In the genomic region with DNA sequence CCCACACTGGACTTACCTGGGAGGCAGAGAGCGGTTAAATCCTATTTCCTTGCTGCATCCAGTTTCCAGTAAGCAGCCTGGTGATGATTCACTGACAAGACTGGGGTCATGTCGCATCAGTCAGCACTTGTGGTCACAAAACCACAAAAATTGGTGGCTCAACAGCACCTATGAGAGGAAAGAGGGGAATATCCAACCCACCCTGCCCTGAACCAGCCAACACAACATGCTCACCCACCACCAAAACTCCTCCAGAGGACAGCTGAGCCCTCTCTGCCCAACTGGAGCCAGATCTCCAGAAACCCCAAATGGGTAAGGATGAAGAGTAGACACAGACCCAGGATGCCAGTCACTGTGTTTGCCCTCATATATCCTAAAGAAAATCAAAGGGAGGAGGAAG, we compare ENCODE assay signal across 1 cellular context.
A peak's percentile ranks its signal among the peaks of the same experiment; 100 is the strongest.
TF ChIP-seq lines count a peak whose summit lies in the region.

No MANE protein-coding gene starts in this region.

TF ChIP-seq in K562, 482 proteins besides CTCF, POLR2A, EP300 and RAD21 (continued from another document):
- TF ChIP-seq, protein P1, sequence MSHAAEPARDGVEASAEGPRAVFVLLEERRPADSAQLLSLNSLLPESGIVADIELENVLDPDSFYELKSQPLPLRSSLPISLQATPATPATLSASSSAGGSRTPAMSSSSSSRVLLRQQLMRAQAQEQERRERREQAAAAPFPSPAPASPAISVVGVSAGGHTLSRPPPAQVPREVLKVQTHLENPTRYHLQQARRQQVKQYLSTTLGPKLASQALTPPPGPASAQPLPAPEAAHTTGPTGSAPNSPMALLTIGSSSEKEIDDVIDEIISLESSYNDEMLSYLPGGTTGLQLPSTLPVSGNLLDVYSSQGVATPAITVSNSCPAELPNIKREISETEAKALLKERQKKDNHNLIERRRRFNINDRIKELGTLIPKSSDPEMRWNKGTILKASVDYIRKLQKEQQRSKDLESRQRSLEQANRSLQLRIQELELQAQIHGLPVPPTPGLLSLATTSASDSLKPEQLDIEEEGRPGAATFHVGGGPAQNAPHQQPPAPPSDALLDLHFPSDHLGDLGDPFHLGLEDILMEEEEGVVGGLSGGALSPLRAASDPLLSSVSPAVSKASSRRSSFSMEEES (CRISPR knock-in tag; IDR thresholded peaks at IDR 0.05), result no peak
- peak; percentile 93 for TF ChIP-seq MEIS2 (IDR thresholded peaks at IDR 0.05; ENCODE audit: partially characterized antibody)
- TF ChIP-seq PHTF2 (CRISPR knock-in tag; IDR thresholded peaks at IDR 0.05), result no peak
- peak; percentile 15; the same call in 1 of the 2 replicates for TF ChIP-seq TEAD4 (IDR thresholded peaks at IDR 0.05; ENCODE audit: low read length)
- TF ChIP-seq TEAD4 (CRISPR knock-in tag; IDR thresholded peaks at IDR 0.05; ENCODE audit: borderline replicate concordance), result no peak
- peak; percentile 21; the same call in 1 of the 2 replicates for TF ChIP-seq MAFK (IDR thresholded peaks at IDR 0.05; ENCODE audit: low read length)
- no peak for TF ChIP-seq PTTG1 (tag; IDR thresholded peaks at IDR 0.05; ENCODE audit: low read depth)
- TF ChIP-seq CEBPG (CRISPR knock-in tag; IDR thresholded peaks at IDR 0.05), result 0 out of 2 replicates have a peak, but pooled peaks have one; percentile 9
- no peak for TF ChIP-seq CEBPG (tag; conservative IDR thresholded peaks at IDR 0.05 in 1 of 2, IDR thresholded peaks at IDR 0.05 in 1 of 2)
- no peak for TF ChIP-seq U2AF1 (optimal IDR thresholded peaks at IDR 0.05; ENCODE audit: low read depth, low read length)
- TF ChIP-seq ZNF830 (CRISPR knock-in tag; IDR thresholded peaks at IDR 0.05), result no peak
- no peak for TF ChIP-seq TCFL5 (CRISPR knock-in tag; conservative IDR thresholded peaks at IDR 0.05)
- TF ChIP-seq, protein P2, sequence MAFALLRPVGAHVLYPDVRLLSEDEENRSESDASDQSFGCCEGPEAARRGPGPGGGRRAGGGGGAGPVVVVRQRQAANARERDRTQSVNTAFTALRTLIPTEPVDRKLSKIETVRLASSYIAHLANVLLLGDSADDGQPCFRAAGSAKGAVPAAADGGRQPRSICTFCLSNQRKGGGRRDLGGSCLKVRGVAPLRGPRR (CRISPR knock-in tag; IDR thresholded peaks at IDR 0.05), result no peak
- TF ChIP-seq, protein P3, sequence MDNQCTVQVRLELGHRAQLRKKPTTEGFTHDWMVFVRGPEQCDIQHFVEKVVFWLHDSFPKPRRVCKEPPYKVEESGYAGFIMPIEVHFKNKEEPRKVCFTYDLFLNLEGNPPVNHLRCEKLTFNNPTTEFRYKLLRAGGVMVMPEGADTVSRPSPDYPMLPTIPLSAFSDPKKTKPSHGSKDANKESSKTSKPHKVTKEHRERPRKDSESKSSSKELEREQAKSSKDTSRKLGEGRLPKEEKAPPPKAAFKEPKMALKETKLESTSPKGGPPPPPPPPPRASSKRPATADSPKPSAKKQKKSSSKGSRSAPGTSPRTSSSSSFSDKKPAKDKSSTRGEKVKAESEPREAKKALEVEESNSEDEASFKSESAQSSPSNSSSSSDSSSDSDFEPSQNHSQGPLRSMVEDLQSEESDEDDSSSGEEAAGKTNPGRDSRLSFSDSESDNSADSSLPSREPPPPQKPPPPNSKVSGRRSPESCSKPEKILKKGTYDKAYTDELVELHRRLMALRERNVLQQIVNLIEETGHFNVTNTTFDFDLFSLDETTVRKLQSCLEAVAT (IDR thresholded peaks at IDR 0.05), result peak in 1 of 2 experiments; percentile 96; a peak in 2 of 4 replicates
- TF ChIP-seq FOSL1 (tag; conservative IDR thresholded peaks at IDR 0.05), result peak; percentile 91
- no peak for TF ChIP-seq HMG20A (CRISPR knock-in tag; conservative IDR thresholded peaks at IDR 0.05)
- TF ChIP-seq, protein P4, sequence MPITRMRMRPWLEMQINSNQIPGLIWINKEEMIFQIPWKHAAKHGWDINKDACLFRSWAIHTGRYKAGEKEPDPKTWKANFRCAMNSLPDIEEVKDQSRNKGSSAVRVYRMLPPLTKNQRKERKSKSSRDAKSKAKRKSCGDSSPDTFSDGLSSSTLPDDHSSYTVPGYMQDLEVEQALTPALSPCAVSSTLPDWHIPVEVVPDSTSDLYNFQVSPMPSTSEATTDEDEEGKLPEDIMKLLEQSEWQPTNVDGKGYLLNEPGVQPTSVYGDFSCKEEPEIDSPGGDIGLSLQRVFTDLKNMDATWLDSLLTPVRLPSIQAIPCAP (CRISPR knock-in tag; IDR thresholded peaks at IDR 0.05; ENCODE audit: borderline replicate concordance), result no peak
- TF ChIP-seq FOS (IDR thresholded peaks at IDR 0.05; ENCODE audit: extremely low read depth, insufficient read length), result peak; percentile 2
- TF ChIP-seq ESRRA (IDR thresholded peaks at IDR 0.05; ENCODE audit: borderline replicate concordance, low read depth), result peak; percentile 46; the same call in 1 of the 2 replicates
- TF ChIP-seq SNRNP70 (optimal IDR thresholded peaks at IDR 0.05; ENCODE audit: low read depth, low read length), result no peak
- 0 out of 2 replicates have a peak, but pooled peaks have one; percentile 73 for TF ChIP-seq RUNX1 (IDR thresholded peaks at IDR 0.05; ENCODE audit: low read depth)
- peak; percentile 35; the same call in 1 of the 2 replicates for TF ChIP-seq ARID1B (IDR thresholded peaks at IDR 0.05)
- 0 out of 2 replicates have a peak, but pooled peaks have one; percentile 23 for TF ChIP-seq ZSCAN32 (CRISPR knock-in tag; IDR thresholded peaks at IDR 0.05)
- TF ChIP-seq, protein P5, sequence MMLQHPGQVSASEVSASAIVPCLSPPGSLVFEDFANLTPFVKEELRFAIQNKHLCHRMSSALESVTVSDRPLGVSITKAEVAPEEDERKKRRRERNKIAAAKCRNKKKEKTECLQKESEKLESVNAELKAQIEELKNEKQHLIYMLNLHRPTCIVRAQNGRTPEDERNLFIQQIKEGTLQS (IDR thresholded peaks at IDR 0.05), result peak; percentile 69
- TF ChIP-seq, protein P5 (CRISPR knock-in tag; conservative IDR thresholded peaks at IDR 0.05), result no peak
- no peak for TF ChIP-seq YY1 (IDR thresholded peaks at IDR 0.05; ENCODE audit: borderline replicate concordance in 1 of 3, control insufficient read depth in 1 of 3, extremely low read depth in 1 of 3, insufficient read depth in 3 of 3, insufficient read length in 1 of 3, insufficient replicate concordance in 2 of 3, low read depth in 1 of 3, low read length in 2 of 3)
- no peak for TF ChIP-seq KAT8 (IDR thresholded peaks at IDR 0.05; ENCODE audit: low read depth)
- TF ChIP-seq NR2C1 (IDR thresholded peaks at IDR 0.05), result no peak
- peak; percentile 51 for TF ChIP-seq NR2C1 (tag; IDR thresholded peaks at IDR 0.05)
- TF ChIP-seq LCOR (CRISPR knock-in tag; IDR thresholded peaks at IDR 0.05), result peak; percentile 89; the same call in 1 of the 2 replicates
- peak; percentile 86 for TF ChIP-seq CBFB (CRISPR knock-in tag; IDR thresholded peaks at IDR 0.05)
- TF ChIP-seq ZNF583 (CRISPR knock-in tag; IDR thresholded peaks at IDR 0.05), result 0 out of 2 replicates have a peak, but pooled peaks have one; percentile 22
- TF ChIP-seq CREM (IDR thresholded peaks at IDR 0.05; ENCODE audit: low read depth), result 0 out of 2 replicates have a peak, but pooled peaks have one; percentile 42
- TF ChIP-seq FOXA1 (IDR thresholded peaks at IDR 0.05; ENCODE audit: borderline replicate concordance), result no peak
- TF ChIP-seq NFE2L1 (tag; IDR thresholded peaks at IDR 0.05; ENCODE audit: borderline replicate concordance, low read depth), result no peak
- TF ChIP-seq SMAD4 (CRISPR knock-in tag; conservative IDR thresholded peaks at IDR 0.05), result no peak
- no peak for TF ChIP-seq HMG20B (CRISPR knock-in tag; IDR thresholded peaks at IDR 0.05)
- no peak for TF ChIP-seq IRF2 (CRISPR knock-in tag; IDR thresholded peaks at IDR 0.05)
- TF ChIP-seq DNMT1 (IDR thresholded peaks at IDR 0.05), result no peak
